ENCODE assay signal across 2 cellular contexts in genomic region chr19:50893047-50893737, GRCh38.
TF ChIP-seq lines count a peak whose summit lies in the region.

No MANE protein-coding gene starts in this region.

TF ChIP-seq in HepG2, 621 proteins besides CTCF, POLR2A, EP300 and RAD21:
- TF ChIP-seq MAFK (conservative IDR thresholded peaks at IDR 0.05 in 1 of 2, IDR thresholded peaks at IDR 0.05 in 1 of 2; ENCODE audit: low read length in 2 of 2): peak; percentile 71 to 84
- TF ChIP-seq KLF9 (CRISPR knock-in tag; IDR thresholded peaks at IDR 0.05; ENCODE audit: low read depth): no peak
- TF ChIP-seq ZNF343 (CRISPR knock-in tag; IDR thresholded peaks at IDR 0.05): no peak
- TF ChIP-seq STAT6 (CRISPR knock-in tag; IDR thresholded peaks at IDR 0.05; ENCODE audit: borderline replicate concordance): no peak
- no peak for TF ChIP-seq ZNF772 (CRISPR knock-in tag; IDR thresholded peaks at IDR 0.05)
- no peak for TF ChIP-seq NFYB (CRISPR knock-in tag; IDR thresholded peaks at IDR 0.05)
- no peak for TF ChIP-seq ZNF253 (CRISPR knock-in tag; IDR thresholded peaks at IDR 0.05; ENCODE audit: borderline replicate concordance)
- TF ChIP-seq MAFF (IDR thresholded peaks at IDR 0.05; ENCODE audit: low read depth, low read length): peak; percentile 76
- TF ChIP-seq ZBTB44 (CRISPR knock-in tag; IDR thresholded peaks at IDR 0.05): no peak
- TF ChIP-seq HOXA3 (CRISPR knock-in tag; IDR thresholded peaks at IDR 0.05): 0 out of 2 replicates have a peak, but pooled peaks have one; percentile 20

TF ChIP-seq in SK-N-SH treated with all-trans-retinoic acid at 6 μM for 48 hours, 23 proteins besides CTCF, POLR2A, EP300 and RAD21:
- TF ChIP-seq, protein P1, sequence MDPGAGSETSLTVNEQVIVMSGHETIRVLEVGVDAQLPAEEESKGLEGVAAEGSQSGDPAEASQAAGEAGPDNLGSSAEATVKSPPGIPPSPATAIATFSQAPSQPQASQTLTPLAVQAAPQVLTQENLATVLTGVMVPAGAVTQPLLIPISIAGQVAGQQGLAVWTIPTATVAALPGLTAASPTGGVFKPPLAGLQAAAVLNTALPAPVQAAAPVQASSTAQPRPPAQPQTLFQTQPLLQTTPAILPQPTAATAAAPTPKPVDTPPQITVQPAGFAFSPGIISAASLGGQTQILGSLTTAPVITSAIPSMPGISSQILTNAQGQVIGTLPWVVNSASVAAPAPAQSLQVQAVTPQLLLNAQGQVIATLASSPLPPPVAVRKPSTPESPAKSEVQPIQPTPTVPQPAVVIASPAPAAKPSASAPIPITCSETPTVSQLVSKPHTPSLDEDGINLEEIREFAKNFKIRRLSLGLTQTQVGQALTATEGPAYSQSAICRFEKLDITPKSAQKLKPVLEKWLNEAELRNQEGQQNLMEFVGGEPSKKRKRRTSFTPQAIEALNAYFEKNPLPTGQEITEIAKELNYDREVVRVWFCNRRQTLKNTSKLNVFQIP (CRISPR knock-in tag; IDR thresholded peaks at IDR 0.05; ENCODE audit: borderline replicate concordance, low read depth): no peak
- no peak for TF ChIP-seq GLIS3 (CRISPR knock-in tag; IDR thresholded peaks at IDR 0.05)
- no peak for TF ChIP-seq ZNF565 (CRISPR knock-in tag; conservative IDR thresholded peaks at IDR 0.05; ENCODE audit: low read depth)
- no peak for TF ChIP-seq ZNF70 (CRISPR knock-in tag; IDR thresholded peaks at IDR 0.05)
- TF ChIP-seq ISL1 (CRISPR knock-in tag; IDR thresholded peaks at IDR 0.05): no peak
- TF ChIP-seq, protein P2, sequence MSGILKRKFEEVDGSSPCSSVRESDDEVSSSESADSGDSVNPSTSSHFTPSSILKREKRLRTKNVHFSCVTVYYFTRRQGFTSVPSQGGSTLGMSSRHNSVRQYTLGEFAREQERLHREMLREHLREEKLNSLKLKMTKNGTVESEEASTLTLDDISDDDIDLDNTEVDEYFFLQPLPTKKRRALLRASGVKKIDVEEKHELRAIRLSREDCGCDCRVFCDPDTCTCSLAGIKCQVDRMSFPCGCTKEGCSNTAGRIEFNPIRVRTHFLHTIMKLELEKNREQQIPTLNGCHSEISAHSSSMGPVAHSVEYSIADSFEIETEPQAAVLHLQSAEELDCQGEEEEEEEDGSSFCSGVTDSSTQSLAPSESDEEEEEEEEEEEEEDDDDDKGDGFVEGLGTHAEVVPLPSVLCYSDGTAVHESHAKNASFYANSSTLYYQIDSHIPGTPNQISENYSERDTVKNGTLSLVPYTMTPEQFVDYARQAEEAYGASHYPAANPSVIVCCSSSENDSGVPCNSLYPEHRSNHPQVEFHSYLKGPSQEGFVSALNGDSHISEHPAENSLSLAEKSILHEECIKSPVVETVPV (CRISPR knock-in tag; IDR thresholded peaks at IDR 0.05): no peak
- TF ChIP-seq BACH2 (CRISPR knock-in tag; IDR thresholded peaks at IDR 0.05; ENCODE audit: borderline replicate concordance): no peak
- TF ChIP-seq SNAI2 (CRISPR knock-in tag; IDR thresholded peaks at IDR 0.05): no peak
- TF ChIP-seq CREB5 (CRISPR knock-in tag; IDR thresholded peaks at IDR 0.05; ENCODE audit: low read depth): no peak
- no peak for TF ChIP-seq ZFP3 (CRISPR knock-in tag; IDR thresholded peaks at IDR 0.05)
